Comparison of ENCODE assay signal across 8 cellular contexts in genomic region chr5:53109041-53109435, GRCh38. TPM values are rescaled to one million over a fixed set of nuclear protein-coding genes. Genes with fewer than 3 reads are reported as not detected.
DNase-seq lines count a peak whose midpoint lies in the region; ATAC-seq and TF ChIP-seq lines count a peak whose summit lies in the region.

No MANE protein-coding gene starts in this region.

- POLR2A ChIA-PET in CD8-positive, alpha-beta memory T cell (lab: Charles Lee), result interaction anchor here (0.6 kb wide), 1 partner anchor 67 kb away, joined by 11 read pairs; no protein-coding TSS in a partner anchor
- POLR2A ChIA-PET in activated CD4-positive, alpha-beta memory T cell treated with anti-CD3 and anti-CD28 coated beads for 36 hours (lab: Charles Lee), result interaction anchor here (1.0 to 1.4 kb wide), 4 partner anchors 10 to 160 kb away, joined by 3 to 4 read pairs (median 4); no protein-coding TSS in a partner anchor

- CTCF ChIA-PET in CD8-positive, alpha-beta memory T cell (lab: Charles Lee), result interaction anchor here (1.1 to 1.4 kb wide), 3 partner anchors 9 to 160 kb away, joined by 3 to 8 read pairs (median 5); no protein-coding TSS in a partner anchor
- CTCF ChIA-PET in activated CD4-positive, alpha-beta memory T cell treated with anti-CD3 and anti-CD28 coated beads for 36 hours (lab: Charles Lee), result interaction anchor here (0.6 to 2.0 kb wide), 9 partner anchors 8 to 416 kb away, joined by 3 to 17 read pairs (median 4); no protein-coding TSS in a partner anchor

- no peaks in the 10 kb centered on the region for H3K27me3 ChIP-seq in CD8-positive, alpha-beta memory T cell (ENCODE audit: insufficient read depth, low read length, poor library complexity, severe bottlenecking)
- no peaks in the 10 kb centered on the region for H3K27me3 ChIP-seq in heart right ventricle

- peaks cover 0 to 34% (median 0%) of the 10 kb centered on the region in 3 donors for H3K36me3 Mint-ChIP-seq in CD8-positive, alpha-beta memory T cell
- peaks cover 16% of the 10 kb centered on the region for H3K36me3 Mint-ChIP-seq in activated CD4-positive, alpha-beta memory T cell treated with anti-CD3 and anti-CD28 coated beads for 36 hours

- no peaks in the 10 kb centered on the region for H3K9me3 Mint-ChIP-seq in CD8-positive, alpha-beta memory T cell
- H3K9me3 Mint-ChIP-seq in activated CD4-positive, alpha-beta memory T cell treated with anti-CD3 and anti-CD28 coated beads for 36 hours, result no peaks in the 10 kb centered on the region

- WGBS in heart right ventricle, 2 donors, result 1% methylated on average over 10 of the region's 10 CpGs

- H3K4me3 Mint-ChIP-seq in CD8-positive, alpha-beta memory T cell, result peak overlapping the region; percentile 92 to 98 (median 93)
- H3K4me3 Mint-ChIP-seq in activated CD4-positive, alpha-beta memory T cell treated with anti-CD3 and anti-CD28 coated beads for 36 hours, result peak overlapping the region; percentile 94

- no peaks in the 10 kb centered on the region for H3K27me3 Mint-ChIP-seq in CD8-positive, alpha-beta memory T cell
- no peaks in the 10 kb centered on the region for H3K27me3 Mint-ChIP-seq in activated CD4-positive, alpha-beta memory T cell treated with anti-CD3 and anti-CD28 coated beads for 36 hours

- peaks cover 53 to 66% (median 65%) of the 10 kb centered on the region in 3 donors for H3K4me1 Mint-ChIP-seq in CD8-positive, alpha-beta memory T cell
- H3K4me1 Mint-ChIP-seq in activated CD4-positive, alpha-beta memory T cell treated with anti-CD3 and anti-CD28 coated beads for 36 hours (ENCODE audit: low read depth), result peaks cover 42% of the 10 kb centered on the region

- peak overlapping the region; percentile 45 for H3K27ac ChIP-seq in CD8-positive, alpha-beta memory T cell (ENCODE audit: low read depth, low read length)
- peak overlapping the region; percentile 49 to 86 (median 82) for H3K27ac ChIP-seq in heart right ventricle

- TF ChIP-seq CTCF in heart right ventricle (IDR thresholded peaks at IDR 0.05), result no peak

- H3K4me1 ChIP-seq in CD8-positive, alpha-beta memory T cell (ENCODE audit: insufficient read depth, low read length), result peaks cover 30% of the 10 kb centered on the region
- peaks cover 0 to 30% (median 20%) of the 10 kb centered on the region in 9 donors for H3K4me1 ChIP-seq in heart right ventricle

- peak overlapping the region; percentile 74 for H3K4me3 ChIP-seq in CD8-positive, alpha-beta memory T cell (ENCODE audit: low read length)
- peak overlapping the region; percentile 40 to 85 (median 76) for H3K4me3 ChIP-seq in heart right ventricle

- ATAC-seq in GM19467 (IDR thresholded peaks at IDR 0.05; ENCODE audit: unreplicated experiment) (peak; percentile 12), HG03575 (IDR thresholded peaks at IDR 0.05; ENCODE audit: extremely low read depth, insufficient number of reproducible peaks, low FRiP score, unreplicated experiment) (peak; percentile 18), heart right ventricle (peak in 5 of 8 donors; percentile 7 to 22 (median 17))

- intact Hi-C loops in activated CD4-positive, alpha-beta memory T cell treated with anti-CD3 and anti-CD28 coated beads for 36 hours (cut with micrococcal nuclease), result loop anchor here (1.0 to 10.0 kb wide), 6 partner anchors 29 to 1206 kb away; partner anchors contain the start of genes ARL15 and NDUFS4
- intact Hi-C loops in heart right ventricle (cut with DNase I), result loop anchor here in 1 of 10 donors (10.0 kb wide), 1 partner anchor 304 kb away; no protein-coding TSS in a partner anchor

- H3K36me3 ChIP-seq in CD8-positive, alpha-beta memory T cell (ENCODE audit: insufficient read depth, low read length), result no peaks in the 10 kb centered on the region
- H3K36me3 ChIP-seq in heart right ventricle, result peaks cover 0 to 35% (median 0%) of the 10 kb centered on the region in 9 donors

- no peaks in the 10 kb centered on the region for H3K9me3 ChIP-seq in CD8-positive, alpha-beta memory T cell (ENCODE audit: low read length)
- H3K9me3 ChIP-seq in heart right ventricle, result peaks cover 0 to 5% (median 0%) of the 10 kb centered on the region in 11 donors

- H3K27ac Mint-ChIP-seq in CD8-positive, alpha-beta memory T cell, result peak overlapping the region; percentile 72 to 96 (median 90)
- H3K27ac Mint-ChIP-seq in activated CD4-positive, alpha-beta memory T cell treated with anti-CD3 and anti-CD28 coated beads for 36 hours, result peak overlapping the region; percentile 78

- DNase-seq in CD8-positive, alpha-beta memory T cell, result no peak
- no peak for DNase-seq in activated CD4-positive, alpha-beta memory T cell treated with anti-CD3 and anti-CD28 coated beads for 36 hours
- DNase-seq in heart right ventricle (no peak), renal cortical epithelial cell (ENCODE audit: low read depth) (peak; percentile 50), occipital lobe (lab: John Stamatoyannopoulos, UW) (no peak), NCI-H2029 (lab: John Stamatoyannopoulos, UW) (no peak)

RNA-seq across cellular contexts. Expression of gene MOCS2, which starts 0.5 kb away (rescaled TPM):
- 10 to 100 TPM; 25.9 to 27.0 TPM for total RNA-seq in CD8-positive, alpha-beta memory T cell
- 39.7 TPM for polyA plus RNA-seq in CD8-positive, alpha-beta memory T cell
- 10 to 100 TPM; 20.7 to 21.6 TPM for total RNA-seq in activated CD4-positive, alpha-beta memory T cell treated with anti-CD3 and anti-CD28 coated beads for 36 hours
- total RNA-seq in heart right ventricle (100 to 1,000 TPM in 1 of 10 donors, 10 to 100 TPM in 9; 68.3 to 113 (median 80.3) TPM), renal cortical epithelial cell (38.6 and 46.7 TPM in 2 replicates), occipital lobe (43.5 TPM)
- 100 to 1,000 TPM in 1 of 2 donors, 10 to 100 TPM in 1; 66.3 to 135 TPM for polyA plus RNA-seq in heart right ventricle
